Comparison of ENCODE assay signal across 1 cellular context in the genomic region with DNA sequence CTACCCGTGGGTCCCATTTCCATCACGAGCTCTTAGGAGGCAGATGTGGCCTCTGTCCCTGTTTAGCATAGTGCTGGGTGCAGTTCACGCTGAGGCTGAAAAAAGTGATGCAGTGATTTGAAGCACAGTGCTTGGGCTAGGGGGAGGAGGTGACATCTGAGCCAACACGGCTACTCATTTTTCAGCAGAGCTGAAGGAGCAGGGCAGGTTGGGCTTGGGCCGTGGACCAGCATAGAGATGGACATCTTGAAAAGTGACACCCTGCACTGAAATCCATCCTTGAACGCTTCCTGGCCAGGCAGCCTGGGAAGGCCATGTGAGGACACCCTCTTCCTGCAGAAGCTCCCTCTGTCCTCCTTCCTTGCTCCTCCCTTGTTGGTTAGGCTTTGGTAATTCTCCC.
TF ChIP-seq lines count a peak whose summit lies in the region.

No MANE protein-coding gene starts in this region.

TF ChIP-seq in IMR-90, 13 proteins besides CTCF, POLR2A, EP300 and RAD21:
- TF ChIP-seq MAZ (IDR thresholded peaks at IDR 0.05; ENCODE audit: borderline replicate concordance, low read depth, low read length) = no peak
- no peak for TF ChIP-seq RFX5 (IDR thresholded peaks at IDR 0.05; ENCODE audit: low read depth, low read length)
- no peak for TF ChIP-seq CEBPB (IDR thresholded peaks at IDR 0.05; ENCODE audit: low read depth, low read length)
- TF ChIP-seq RCOR1 (IDR thresholded peaks at IDR 0.05; ENCODE audit: insufficient replicate concordance, low read length) = no peak
- TF ChIP-seq MXI1 (IDR thresholded peaks at IDR 0.05; ENCODE audit: borderline replicate concordance, low read depth, low read length) = no peak
- TF ChIP-seq, protein P1, sequence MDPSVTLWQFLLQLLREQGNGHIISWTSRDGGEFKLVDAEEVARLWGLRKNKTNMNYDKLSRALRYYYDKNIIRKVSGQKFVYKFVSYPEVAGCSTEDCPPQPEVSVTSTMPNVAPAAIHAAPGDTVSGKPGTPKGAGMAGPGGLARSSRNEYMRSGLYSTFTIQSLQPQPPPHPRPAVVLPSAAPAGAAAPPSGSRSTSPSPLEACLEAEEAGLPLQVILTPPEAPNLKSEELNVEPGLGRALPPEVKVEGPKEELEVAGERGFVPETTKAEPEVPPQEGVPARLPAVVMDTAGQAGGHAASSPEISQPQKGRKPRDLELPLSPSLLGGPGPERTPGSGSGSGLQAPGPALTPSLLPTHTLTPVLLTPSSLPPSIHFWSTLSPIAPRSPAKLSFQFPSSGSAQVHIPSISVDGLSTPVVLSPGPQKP (IDR thresholded peaks at IDR 0.05; ENCODE audit: borderline replicate concordance, low read depth, low read length) = no peak
- TF ChIP-seq BHLHE40 (IDR thresholded peaks at IDR 0.05; ENCODE audit: low read depth, low read length) = no peak
- TF ChIP-seq SMC3 (IDR thresholded peaks at IDR 0.05; ENCODE audit: low read depth, low read length) = no peak
- TF ChIP-seq, protein P2, sequence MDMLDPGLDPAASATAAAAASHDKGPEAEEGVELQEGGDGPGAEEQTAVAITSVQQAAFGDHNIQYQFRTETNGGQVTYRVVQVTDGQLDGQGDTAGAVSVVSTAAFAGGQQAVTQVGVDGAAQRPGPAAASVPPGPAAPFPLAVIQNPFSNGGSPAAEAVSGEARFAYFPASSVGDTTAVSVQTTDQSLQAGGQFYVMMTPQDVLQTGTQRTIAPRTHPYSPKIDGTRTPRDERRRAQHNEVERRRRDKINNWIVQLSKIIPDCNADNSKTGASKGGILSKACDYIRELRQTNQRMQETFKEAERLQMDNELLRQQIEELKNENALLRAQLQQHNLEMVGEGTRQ (IDR thresholded peaks at IDR 0.05; ENCODE audit: low read depth, low read length) = no peak
- no peak for TF ChIP-seq CHD1 (IDR thresholded peaks at IDR 0.05; ENCODE audit: low read depth, low read length)
- no peak for TF ChIP-seq MAFK (IDR thresholded peaks at IDR 0.05; ENCODE audit: low read depth, low read length)
- no peak for TF ChIP-seq NFE2L2 (IDR thresholded peaks at IDR 0.05; ENCODE audit: low read depth, low read length)
- no peak for TF ChIP-seq FOS (IDR thresholded peaks at IDR 0.05; ENCODE audit: low read depth, low read length)
TF ChIP-seq in IMR-90: peak in this region for 0.
